Comparison of ENCODE assay signal across 8 cellular contexts in the genomic region with DNA sequence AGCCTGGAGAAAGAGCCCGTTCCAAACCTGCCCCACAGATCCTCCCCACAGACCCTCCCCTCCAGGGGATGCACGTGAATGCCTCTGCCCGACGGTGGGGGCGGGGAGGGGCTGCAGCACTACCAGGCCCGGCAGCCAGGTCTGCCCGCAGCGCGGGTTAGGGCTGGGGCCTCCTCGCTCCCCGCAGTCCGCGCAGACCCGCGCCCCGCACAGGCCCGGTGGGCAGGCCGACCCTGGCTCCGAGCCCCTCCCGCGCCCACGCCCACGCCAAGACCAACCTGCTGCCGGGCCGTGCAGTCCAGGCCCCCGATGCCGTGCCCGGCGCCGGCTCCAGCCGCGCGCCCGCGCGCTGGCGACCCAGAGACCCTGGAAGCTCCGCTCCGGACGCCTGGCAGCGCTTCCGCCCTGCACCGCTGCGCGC. TPM values are rescaled to one million over a fixed set of nuclear protein-coding genes. Genes with fewer than 3 reads are reported as not detected.
DNase-seq lines count a peak whose midpoint lies in the region; FAIRE-seq and TF ChIP-seq lines count a peak whose summit lies in the region.

A gene with protein sequence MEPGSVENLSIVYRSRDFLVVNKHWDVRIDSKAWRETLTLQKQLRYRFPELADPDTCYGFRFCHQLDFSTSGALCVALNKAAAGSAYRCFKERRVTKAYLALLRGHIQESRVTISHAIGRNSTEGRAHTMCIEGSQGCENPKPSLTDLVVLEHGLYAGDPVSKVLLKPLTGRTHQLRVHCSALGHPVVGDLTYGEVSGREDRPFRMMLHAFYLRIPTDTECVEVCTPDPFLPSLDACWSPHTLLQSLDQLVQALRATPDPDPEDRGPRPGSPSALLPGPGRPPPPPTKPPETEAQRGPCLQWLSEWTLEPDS (minus strand): TSS at position 404 of the 421 bp plus-strand sequence. CDS start 644 bp downstream, outside the sequence.

- CTCF ChIA-PET in Calu3 (lab: Charles Lee) = interaction anchor here (0.6 to 1.1 kb wide), 5 partner anchors 47 to 219 kb away, joined by 3 to 8 read pairs (median 4); a partner anchor contains a TSS

- intact Hi-C loops in Calu3 (cut with micrococcal nuclease; ENCODE audit: unreplicated experiment) = loop anchor here (5.0 kb wide), 1 partner anchor 76 kb away; no protein-coding TSS in a partner anchor
- intact Hi-C loops in esophagus muscularis mucosa (cut with DNase I) = no loop called here

- TF ChIP-seq CTCF in Calu3 (IDR thresholded peaks at IDR 0.05; ENCODE audit: unreplicated experiment) = no peak
- TF ChIP-seq CTCF in esophagus muscularis mucosa (IDR thresholded peaks at IDR 0.05) = no peak
- no peak for TF ChIP-seq CTCF in osteocyte (IDR thresholded peaks at IDR 0.05)

- H3K27ac ChIP-seq in GM23248 (no peak within 1 kb of the TSS), esophagus muscularis mucosa (replicated peaks in 1 of 4) (peak within 1 kb of the TSS; percentile 68 to 84 (median 80))

- no peaks in the 10 kb centered on the region for H3K27me3 Mint-ChIP-seq in Calu3 (ENCODE audit: unreplicated experiment)
- no peaks in the 10 kb centered on the region for H3K27me3 Mint-ChIP-seq in osteocyte (ENCODE audit: unreplicated experiment)

- H3K4me1 Mint-ChIP-seq in Calu3 (ENCODE audit: low read depth, unreplicated experiment) = no peaks in the 10 kb centered on the region
- peaks cover 2% of the 10 kb centered on the region for H3K4me1 Mint-ChIP-seq in osteocyte (ENCODE audit: unreplicated experiment)

- H3K27ac Mint-ChIP-seq in Calu3 (ENCODE audit: unreplicated experiment) (peak within 1 kb of the TSS; percentile 42), osteocyte (ENCODE audit: unreplicated experiment) (no peak within 1 kb of the TSS)

- DNase-seq in Calu3 (no peak), GM23248 (no peak), RPMI8226 (peak; percentile 47), esophagus muscularis mucosa (ENCODE audit: extremely low spot score) (no peak), osteocyte (ENCODE audit: extremely low spot score, unreplicated experiment) (no peak), HTR-8/SVneo (ENCODE audit: insufficient read length, low spot score) (no peak), NCI-H446 (lab: John Stamatoyannopoulos, UW) (no peak)
- DNase-seq in central memory CD4-positive, alpha-beta T cell = no peak

- FAIRE-seq in HTR-8/SVneo (lab: Jason Lieb, UNC) = no peak

- H3K4me1 ChIP-seq in GM23248 (ENCODE audit: insufficient read depth) (no peaks in the 10 kb centered on the region), esophagus muscularis mucosa (peaks cover 23 to 51% (median 37%) of the 10 kb centered on the region in 4 donors)

- no peaks in the 10 kb centered on the region for H3F3A ChIP-seq in GM23248 (ENCODE audit: insufficient read depth)

- H3K9me2 ChIP-seq in GM23248 (ENCODE audit: insufficient read depth) = no peaks in the 10 kb centered on the region

- H3K36me3 Mint-ChIP-seq in Calu3 (ENCODE audit: insufficient read depth, unreplicated experiment) = peaks cover 86% of the 10 kb centered on the region
- H3K36me3 Mint-ChIP-seq in osteocyte (ENCODE audit: unreplicated experiment) = peaks cover 8% of the 10 kb centered on the region

- no peaks in the 10 kb centered on the region for H4K20me1 ChIP-seq in GM23248 (ENCODE audit: insufficient read depth)

- no peak for TF ChIP-seq EP300 in esophagus muscularis mucosa (IDR thresholded peaks at IDR 0.05)

- peak within 1 kb of the TSS; percentile 85 for H3K9ac ChIP-seq in GM23248

- no TSS peak for BruUV-seq in Calu3 (replicated peaks; lab: Mats Ljungman, UMichigan)

- H3K36me3 ChIP-seq in GM23248 (ENCODE audit: low read depth) = no peaks in the 10 kb centered on the region
- peaks cover 0 to 38% (median 20%) of the 10 kb centered on the region in 4 donors for H3K36me3 ChIP-seq in esophagus muscularis mucosa

- 0 to 5% methylated on average over 13 to 18 of the region's 45 CpGs for whole genome bisulfite sequencing in GM23248 (ENCODE audit: low coverage in 1 of 2, low lambda C conversion rate in 2 of 2, missing lambda C conversion rate in 2 of 2), 2 experiments
- WGBS in esophagus muscularis mucosa = 4% methylated on average over 14 of the region's 45 CpGs

- H3K4me3 Mint-ChIP-seq in Calu3 (ENCODE audit: low read depth, unreplicated experiment) (peak within 1 kb of the TSS; percentile 98), osteocyte (ENCODE audit: unreplicated experiment) (peak within 1 kb of the TSS; percentile 80)

- H3K27me3 ChIP-seq in GM23248 (replicated peaks; ENCODE audit: insufficient read depth) = no peaks in the 10 kb centered on the region
- H3K27me3 ChIP-seq in esophagus muscularis mucosa = peaks cover 0 to 10% (median 3%) of the 10 kb centered on the region in 4 donors

- H3K9me3 Mint-ChIP-seq in Calu3 (ENCODE audit: low read depth, unreplicated experiment) = no peaks in the 10 kb centered on the region
- H3K9me3 Mint-ChIP-seq in osteocyte (ENCODE audit: unreplicated experiment) = no peaks in the 10 kb centered on the region

- H3K4me3 ChIP-seq in GM23248 = peak within 1 kb of the TSS; percentile 98
- peak within 1 kb of the TSS; percentile 86 to 99 (median 96) for H3K4me3 ChIP-seq in esophagus muscularis mucosa

- H3K4me2 ChIP-seq in GM23248 (ENCODE audit: unreplicated experiment) = peak within 1 kb of the TSS; percentile 98

- H2AFZ ChIP-seq in GM23248 = peak within 1 kb of the TSS; percentile 82

- in situ Hi-C loops in GM23248 (cut with MboI) = no loop called here

- H3K79me2 ChIP-seq in GM23248 (ENCODE audit: insufficient read depth) = peaks cover 19% of the 10 kb centered on the region

- H3K9me3 ChIP-seq in GM23248 (ENCODE audit: low read depth) (no peaks in the 10 kb centered on the region), esophagus muscularis mucosa (no peaks in the 10 kb centered on the region)

- no peak for TF ChIP-seq POLR2A in esophagus muscularis mucosa (IDR thresholded peaks at IDR 0.05; ENCODE audit: low read depth)

RNA-seq across cellular contexts. Expression of the gene that starts here (rescaled TPM):
- 47.5 and 51.1 TPM in 2 replicates for total RNA-seq in Calu3 (2022)
- 44.6 and 54.3 TPM in 2 replicates for total RNA-seq in GM23248 (2014; rRNA removed; shearing (Covaris generic))
- polyA plus RNA-seq in GM23248 (2016; fragmentation: Nextera tagmentation; extraction: Ambion mirVana) = 15.4 and 19.1 TPM in 2 replicates
- 10 to 100 TPM; 10.4 to 29.1 (median 20.4) TPM for total RNA-seq in esophagus muscularis mucosa
- total RNA-seq in osteocyte = 20.8 and 24.3 TPM in 2 replicates
